7 cellular contexts compared by ENCODE assay signal in the genomic region with DNA sequence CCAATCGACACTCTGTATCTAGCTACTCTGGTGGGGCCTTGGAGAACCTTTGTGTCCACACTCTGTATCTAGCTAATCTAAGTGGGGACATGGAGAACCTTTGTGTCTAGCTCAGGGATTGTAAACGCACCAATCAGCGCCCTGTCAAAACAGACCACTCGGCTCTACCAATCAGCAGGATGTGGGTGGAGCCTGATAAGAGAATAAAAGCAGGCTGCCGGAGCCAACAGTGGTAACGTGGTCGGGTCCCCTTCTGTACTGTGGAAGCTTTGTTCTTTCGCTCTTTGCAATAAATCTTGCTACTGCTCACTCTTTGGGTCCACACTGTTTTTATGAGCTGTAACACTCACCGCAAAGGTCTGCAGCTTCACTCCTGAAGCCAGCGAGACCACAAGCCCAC. TPM values are rescaled to one million over a fixed set of nuclear protein-coding genes. Genes with fewer than 3 reads are reported as not detected.
A peak's percentile ranks its signal among the peaks of the same experiment; 100 is the strongest.
DNase-seq lines count a peak whose midpoint lies in the region; ATAC-seq and TF ChIP-seq lines count a peak whose summit lies in the region.
"Not testable (repeated sequence)": the region's sequence is repeated elsewhere in the genome, so short reads cannot be mapped to it uniquely, and the experiment has no call there.

No MANE protein-coding gene starts in this region.

- CTCF ChIA-PET in CD4-positive, alpha-beta T cell (lab: Charles Lee), result interaction anchor here (0.6 kb wide), 1 partner anchor 211 kb away, joined by 3 read pairs; no protein-coding TSS in a partner anchor
- CTCF ChIA-PET in activated CD4-positive, alpha-beta T cell treated with anti-CD3 and anti-CD28 coated beads for 36 hours (lab: Charles Lee), result interaction anchor here (0.6 kb wide), 1 partner anchor 165 kb away, joined by 3 read pairs; no protein-coding TSS in a partner anchor

- DNase-seq in CD4-positive, alpha-beta T cell; activated T-cell treated with anti-CD3 and anti-CD28 coated beads, Interleukin-2, amount 50 U/mL, for 72 hours; activated naive CD8-positive, alpha-beta T cell treated with anti-CD3 and anti-CD28 coated beads, Interleukin-2, amount 50 U/mL, for 24 hours; naive B cell; nephron progenitor cell: not testable (repeated sequence)
- DNase-seq in Jurkat, Clone E6-1 (ENCODE audit: low read depth, low spot score), result peak; percentile 59
- peak; percentile 29 for DNase-seq in activated CD4-positive, alpha-beta T cell treated with anti-CD3 and anti-CD28 coated beads for 36 hours

- TF ChIP-seq CTCF in CD4-positive, alpha-beta T cell (IDR thresholded peaks at IDR 0.05); nephron progenitor cell (IDR thresholded peaks at IDR 0.05): not testable (repeated sequence)

- H3K4me3 Mint-ChIP-seq in CD4-positive, alpha-beta T cell, result peak overlapping the region; percentile 74
- H3K4me3 Mint-ChIP-seq in activated CD4-positive, alpha-beta T cell treated with anti-CD3 and anti-CD28 coated beads for 36 hours, result peak overlapping the region; percentile 35
- peak overlapping the region; percentile 8 to 60 for H3K4me3 Mint-ChIP-seq in activated T-cell treated with anti-CD3 and anti-CD28 coated beads, Interleukin-2, amount 50 U/mL, for 72 hours
- peak overlapping the region; percentile 57 for H3K4me3 Mint-ChIP-seq in activated naive CD8-positive, alpha-beta T cell treated with anti-CD3 and anti-CD28 coated beads, Interleukin-2, amount 50 U/mL, for 24 hours
- H3K4me3 Mint-ChIP-seq in naive B cell, result peak overlapping the region; percentile 10 to 85 (median 46)
- H3K4me3 Mint-ChIP-seq in nephron progenitor cell, result peak overlapping the region; percentile 32

- H3K27me3 ChIP-seq in CD4-positive, alpha-beta T cell (ENCODE audit: control insufficient read depth, insufficient read depth, low read length), result not testable (repeated sequence)

- not testable (repeated sequence) for H3K9me3 ChIP-seq in CD4-positive, alpha-beta T cell (ENCODE audit: control insufficient read depth, low read length)

- ATAC-seq in CD4-positive, alpha-beta T cell (ENCODE audit: poor library complexity); activated CD4-positive, alpha-beta T cell treated with anti-CD3 and anti-CD28 coated beads for 36 hours; activated T-cell treated with anti-CD3 and anti-CD28 coated beads, Interleukin-2, amount 50 U/mL, for 72 hours (replicated peaks in 1 of 2); activated naive CD8-positive, alpha-beta T cell treated with anti-CD3 and anti-CD28 coated beads, Interleukin-2, amount 50 U/mL, for 24 hours; naive B cell (ENCODE audit: low read depth in 2 of 2): not testable (repeated sequence)

- not testable (repeated sequence) for H3K27ac ChIP-seq in CD4-positive, alpha-beta T cell (ENCODE audit: low read depth, low read length)

- intact Hi-C loops in CD4-positive, alpha-beta T cell (cut with DNase I, micrococcal nuclease); activated CD4-positive, alpha-beta T cell treated with anti-CD3 and anti-CD28 coated beads for 36 hours (cut with DNase I, micrococcal nuclease): not testable (repeated sequence)

- H3K4me1 Mint-ChIP-seq in CD4-positive, alpha-beta T cell (ENCODE audit: low read depth); activated CD4-positive, alpha-beta T cell treated with anti-CD3 and anti-CD28 coated beads for 36 hours; activated naive CD8-positive, alpha-beta T cell treated with anti-CD3 and anti-CD28 coated beads, Interleukin-2, amount 50 U/mL, for 24 hours; naive B cell: not testable (repeated sequence)
- peaks cover 11% of the 10 kb centered on the region for H3K4me1 Mint-ChIP-seq in activated T-cell treated with anti-CD3 and anti-CD28 coated beads, Interleukin-2, amount 50 U/mL, for 72 hours (ENCODE audit: low read depth)
- peaks cover 26% of the 10 kb centered on the region for H3K4me1 Mint-ChIP-seq in nephron progenitor cell

- not testable (repeated sequence) for H3K36me3 Mint-ChIP-seq in CD4-positive, alpha-beta T cell (ENCODE audit: low read depth); activated CD4-positive, alpha-beta T cell treated with anti-CD3 and anti-CD28 coated beads for 36 hours (ENCODE audit: low read depth); activated T-cell treated with anti-CD3 and anti-CD28 coated beads, Interleukin-2, amount 50 U/mL, for 72 hours (ENCODE audit: insufficient read depth in 2 of 2); activated naive CD8-positive, alpha-beta T cell treated with anti-CD3 and anti-CD28 coated beads, Interleukin-2, amount 50 U/mL, for 24 hours (ENCODE audit: low read depth); naive B cell; nephron progenitor cell (ENCODE audit: low read depth)

- H3K27me3 Mint-ChIP-seq in CD4-positive, alpha-beta T cell; activated CD4-positive, alpha-beta T cell treated with anti-CD3 and anti-CD28 coated beads for 36 hours; activated T-cell treated with anti-CD3 and anti-CD28 coated beads, Interleukin-2, amount 50 U/mL, for 72 hours (ENCODE audit: low read depth); activated naive CD8-positive, alpha-beta T cell treated with anti-CD3 and anti-CD28 coated beads, Interleukin-2, amount 50 U/mL, for 24 hours; naive B cell: not testable (repeated sequence)
- peaks cover 18% of the 10 kb centered on the region for H3K27me3 Mint-ChIP-seq in nephron progenitor cell (ENCODE audit: low read depth, poor library complexity)

- POLR2A ChIA-PET in CD4-positive, alpha-beta T cell (lab: Charles Lee), result interaction anchor here (0.7 kb wide), 1 partner anchor 27 kb away, joined by 3 read pairs; no protein-coding TSS in a partner anchor
- POLR2A ChIA-PET in activated CD4-positive, alpha-beta T cell treated with anti-CD3 and anti-CD28 coated beads for 36 hours (lab: Charles Lee), result not testable (repeated sequence)

- H3K4me3 ChIP-seq in Jurkat, Clone E6-1 (ENCODE audit: low read length), result not testable (repeated sequence)

- peak overlapping the region; percentile 62 for H3K27ac Mint-ChIP-seq in CD4-positive, alpha-beta T cell
- H3K27ac Mint-ChIP-seq in activated CD4-positive, alpha-beta T cell treated with anti-CD3 and anti-CD28 coated beads for 36 hours, result peak overlapping the region; percentile 47
- not testable (repeated sequence) for H3K27ac Mint-ChIP-seq in activated T-cell treated with anti-CD3 and anti-CD28 coated beads, Interleukin-2, amount 50 U/mL, for 72 hours; activated naive CD8-positive, alpha-beta T cell treated with anti-CD3 and anti-CD28 coated beads, Interleukin-2, amount 50 U/mL, for 24 hours; naive B cell; nephron progenitor cell

- H3K9me3 Mint-ChIP-seq in CD4-positive, alpha-beta T cell; activated CD4-positive, alpha-beta T cell treated with anti-CD3 and anti-CD28 coated beads for 36 hours (ENCODE audit: low read depth); activated T-cell treated with anti-CD3 and anti-CD28 coated beads, Interleukin-2, amount 50 U/mL, for 72 hours; activated naive CD8-positive, alpha-beta T cell treated with anti-CD3 and anti-CD28 coated beads, Interleukin-2, amount 50 U/mL, for 24 hours; naive B cell; nephron progenitor cell: not testable (repeated sequence)

RNA-seq across cellular contexts. Expression of a gene that starts 11.0 kb away (rescaled TPM):
- 10 to 100 TPM; 23.0 to 29.1 TPM for total RNA-seq in CD4-positive, alpha-beta T cell
- polyA plus RNA-seq in Jurkat, Clone E6-1 (2012; ENCODE audit: insufficient read depth, insufficient read length), result 101 TPM
- total RNA-seq in activated CD4-positive, alpha-beta T cell treated with anti-CD3 and anti-CD28 coated beads for 36 hours, result 100 to 1,000 TPM; 100 to 118 TPM
- 10 to 100 TPM; 98.3 to 99.7 TPM for total RNA-seq in activated T-cell treated with anti-CD3 and anti-CD28 coated beads, Interleukin-2, amount 50 U/mL, for 72 hours
- polyA plus RNA-seq in naive B cell (ENCODE audit: low read depth in 6 of 6), result 10 to 100 TPM; 25.4 to 43.8 (median 37.3) TPM
